In genomic region chrX:41085883-41086626, GRCh38 we compare ENCODE assay signal across 8 cellular contexts. TPM values are rescaled to one million over a fixed set of nuclear protein-coding genes. Genes with fewer than 3 reads are reported as not detected.
DNase-seq lines count a peak whose midpoint lies in the region; ATAC-seq and TF ChIP-seq lines count a peak whose summit lies in the region.

No MANE protein-coding gene starts in this region.

- H3K4me3 ChIP-seq in AG09309 (ENCODE audit: control insufficient read depth, low read depth, low read length) (peak overlapping the region; percentile 91), HUES48 (ENCODE audit: low read depth, low read length) (peak overlapping the region; percentile 79), iPS-20b (ENCODE audit: low read length) (peak overlapping the region; percentile 97), skin epidermis (peak overlapping the region; percentile 69 to 90 (median 74))

- peak overlapping the region; percentile 95 for H3K4me3 Mint-ChIP-seq in MCF 10A (ENCODE audit: unreplicated experiment)

- DNase-seq in AG09309 (ENCODE audit: low read depth) (no peak), T1000 (lab: John Stamatoyannopoulos, UW) (peak; percentile 2), MCF 10A (ENCODE audit: unreplicated experiment) (peak; percentile 52)

- H3K27me3 ChIP-seq in HUES48 (ENCODE audit: control insufficient read depth, insufficient read depth, low read length) (no peaks in the 10 kb centered on the region), iPS-20b (ENCODE audit: insufficient read depth, low read length) (no peaks in the 10 kb centered on the region)

- H3K4me1 Mint-ChIP-seq in MCF 10A (ENCODE audit: insufficient read depth, unreplicated experiment), result peaks cover 10% of the 10 kb centered on the region

- POLR2A ChIA-PET in MCF 10A (lab: Yijun Ruan, JAX), result interaction anchor here (0.6 to 4.2 kb wide), 22 partner anchors 11 to 505 kb away, joined by 3 to 37 read pairs (median 5); partner anchors contain the start of genes ATP6AP2, DDX3X and MED14

- peaks cover 8% of the 10 kb centered on the region for H3K36me3 Mint-ChIP-seq in MCF 10A (ENCODE audit: insufficient read depth, unreplicated experiment)

- peak overlapping the region; percentile 86 for H3K9ac ChIP-seq in HUES48 (ENCODE audit: low read depth, low read length)
- H3K9ac ChIP-seq in iPS-20b (ENCODE audit: low read depth, low read length), result peak overlapping the region; percentile 94

- BruUV-seq in MCF 10A (replicated peaks; lab: Mats Ljungman, UMichigan), result no TSS peak

- no peaks in the 10 kb centered on the region for H3K9me3 Mint-ChIP-seq in MCF 10A (ENCODE audit: unreplicated experiment)

- H3K27me3 Mint-ChIP-seq in MCF 10A (ENCODE audit: insufficient read depth, unreplicated experiment), result peaks cover 13% of the 10 kb centered on the region

- H3K4me1 ChIP-seq in HUES48 (ENCODE audit: control insufficient read depth, insufficient read depth, low read length) (peaks cover 24% of the 10 kb centered on the region), iPS-20b (ENCODE audit: insufficient read depth, low read length) (peaks cover 9% of the 10 kb centered on the region; the same call in 1 of the 2 replicates)

- H3K36me3 ChIP-seq in HUES48 (ENCODE audit: control insufficient read depth, insufficient read depth, low read length) (peaks cover 31% of the 10 kb centered on the region), iPS-20b (ENCODE audit: insufficient read depth, low read depth, low read length) (peaks cover 35% of the 10 kb centered on the region)

- H3K9me3 ChIP-seq in HUES48 (ENCODE audit: control insufficient read depth, insufficient read depth, low read length) (no peaks in the 10 kb centered on the region), iPS-20b (ENCODE audit: insufficient read depth, low read depth, low read length) (no peaks in the 10 kb centered on the region)

- peak; percentile 6 for ATAC-seq in GM18867 (IDR thresholded peaks at IDR 0.05; ENCODE audit: unreplicated experiment)
- ATAC-seq in GM21367 (IDR thresholded peaks at IDR 0.05; ENCODE audit: unreplicated experiment), result no peak

- TF ChIP-seq CTCF in AG09309 (IDR thresholded peaks at IDR 0.05; ENCODE audit: control insufficient read depth, insufficient read depth, low read depth, low read length, missing control alignments), result no peak
- TF ChIP-seq CTCF in MCF 10A (IDR thresholded peaks at IDR 0.05; ENCODE audit: unreplicated experiment), result no peak

- intact Hi-C loops in MCF 10A (cut with micrococcal nuclease), result no loop called here

- H3K27ac Mint-ChIP-seq in MCF 10A (ENCODE audit: low read depth, unreplicated experiment), result peak overlapping the region; percentile 99

- H3K27ac ChIP-seq in HUES48 (ENCODE audit: low read depth, low read length) (peak overlapping the region; percentile 100), iPS-20b (ENCODE audit: low read length) (no peak overlapping the region), skin epidermis (peak overlapping the region; percentile 88 to 99 (median 97))

- CTCF ChIA-PET in MCF 10A (lab: Yijun Ruan, JAX), result interaction anchor here (0.6 to 1.8 kb wide), 5 partner anchors 24 to 419 kb away, joined by 3 to 6 read pairs (median 3); no protein-coding TSS in a partner anchor

RNA-seq across cellular contexts. Expression of gene USP9X, which starts 0.8 kb away (rescaled TPM):
- total RNA-seq in MCF 10A (2022), result 68.6 and 77.9 TPM in 2 replicates
